In genomic region chr17:41802961-41803682, GRCh38 we compare ENCODE assay signal across 15 cellular contexts. TPM values are rescaled to one million over a fixed set of nuclear protein-coding genes. Genes with fewer than 3 reads are reported as not detected.
"Had no signal": no experiment of that assay in that cellular context is flagged by ENCODE, and none has a peak within 500 bp of the region (broad histone marks: within the 10 kb centered on the region; RNA-seq: fewer than 3 reads in every experiment).

No MANE protein-coding gene starts in this region.

- H3K36me3 ChIP-seq: breast epithelium, left lung, sigmoid colon had no signal

- H3K27me3 ChIP-seq: breast epithelium, foreskin keratinocyte, left lung, sigmoid colon had no signal

- FAIRE-seq: endothelial cell of umbilical vein, islet of Langerhans had no signal

- H3K27ac ChIP-seq: breast epithelium, foreskin keratinocyte, left lung, psoas muscle, sigmoid colon had no signal

- H3K4me3 ChIP-seq: breast epithelium, left lung, psoas muscle, sigmoid colon had no signal

- DNase-seq: activated CD4-positive, alpha-beta T cell treated with anti-CD3 and anti-CD28 coated beads, Interleukin-2, amount 50 U/mL, for 1 hour; activated CD4-positive, CD25-positive, alpha-beta regulatory T cell; activated gamma-delta T cell treated with Interleukin-2 at 50 U/mL for 16 hours; activated naive CD8-positive, alpha-beta T cell treated with anti-CD3 and anti-CD28 coated beads for 36 hours; activated T-cell treated with anti-CD3 and anti-CD28 coated beads, Interleukin-2, amount 50 U/mL, for 48 hours; foreskin keratinocyte; left lung; psoas muscle; sigmoid colon; stimulated activated CD4-positive, alpha-beta T cell treated with anti-CD3 and anti-CD28 coated beads, Interleukin-2, amount 100 ng/mL, for 24 hours; stimulated activated naive B cell treated with anti-CD40 and anti-IgM and Interleukin-4, amounts not matched to agents 10 μg/mL and 1 μg/mL and 100 μg/mL, for 72 hours; trophoblast cell had no signal

- H3K9me3 ChIP-seq: breast epithelium, left lung, psoas muscle, sigmoid colon had no signal

RNA-seq across cellular contexts. Expression of gene KLHL10, which starts 34.5 kb away (rescaled TPM):
- polyA plus RNA-seq: foreskin keratinocyte had no signal
